Comparison of ENCODE assay signal across 20 cellular contexts in genomic region chr4:147587061-147587460, GRCh38. TPM values are rescaled to one million over a fixed set of nuclear protein-coding genes. Genes with fewer than 3 reads are reported as not detected.
DNase-seq lines count a peak whose midpoint lies in the region; ATAC-seq, FAIRE-seq and TF ChIP-seq lines count a peak whose summit lies in the region.
"Had no signal": no experiment of that assay in that cellular context is flagged by ENCODE, and none has a peak within 500 bp of the region (broad histone marks: within the 10 kb centered on the region; RNA-seq: fewer than 3 reads in every experiment).

No MANE protein-coding gene starts in this region.

- no peak overlapping the region for H3K4me3 ChIP-seq in astrocyte (ENCODE audit: insufficient read depth, low read depth, low read length)
- H3K4me3 ChIP-seq in hepatocyte: no peak overlapping the region
- H3K4me3 ChIP-seq: BLaER1 treated with 17β-estradiol and CSF1 and Interleukin-3, amounts not matched to agents 10 nM and 100 nM; MG63 had no signal

- no peaks in the 10 kb centered on the region for H3K36me3 Mint-ChIP-seq in astrocyte (ENCODE audit: low read depth, unreplicated experiment)
- H3K36me3 Mint-ChIP-seq in osteocyte (ENCODE audit: unreplicated experiment): peaks cover 11% of the 10 kb centered on the region

- no peak for TF ChIP-seq CTCF in astrocyte (IDR thresholded peaks at IDR 0.05; ENCODE audit: insufficient read depth, low read depth, low read length)
- TF ChIP-seq CTCF in hepatocyte (IDR thresholded peaks at IDR 0.05; ENCODE audit: poor library complexity): no peak
- no peak for TF ChIP-seq CTCF in osteocyte (IDR thresholded peaks at IDR 0.05)

- H3K4me3 Mint-ChIP-seq in astrocyte (ENCODE audit: unreplicated experiment): no peak overlapping the region
- no peak overlapping the region for H3K4me3 Mint-ChIP-seq in osteocyte (ENCODE audit: unreplicated experiment)

- H3K4me2 ChIP-seq in astrocyte (ENCODE audit: low read length) (no peak overlapping the region), hepatocyte (no peak overlapping the region)
- H3K4me2 ChIP-seq: BLaER1 treated with 17β-estradiol and CSF1 and Interleukin-3, amounts not matched to agents 10 nM and 100 nM had no signal

- no peak overlapping the region for H3K9ac ChIP-seq in astrocyte (ENCODE audit: low read length)
- H3K9ac ChIP-seq: BLaER1 treated with 17β-estradiol and CSF1 and Interleukin-3, amounts not matched to agents 10 nM and 100 nM had no signal

- H3K9me3 Mint-ChIP-seq in astrocyte (ENCODE audit: unreplicated experiment) (peaks cover 10% of the 10 kb centered on the region), osteocyte (ENCODE audit: unreplicated experiment) (peaks cover 11% of the 10 kb centered on the region)

- H3K4me1 ChIP-seq in astrocyte (ENCODE audit: insufficient read depth, low read length) (peaks cover 3% of the 10 kb centered on the region), hepatocyte (ENCODE audit: insufficient read depth) (no peaks in the 10 kb centered on the region)

- H3K27ac Mint-ChIP-seq in astrocyte (ENCODE audit: unreplicated experiment): no peak overlapping the region
- peak overlapping the region; percentile 7 for H3K27ac Mint-ChIP-seq in osteocyte (ENCODE audit: unreplicated experiment)

- no peak overlapping the region for H2AFZ ChIP-seq in astrocyte (ENCODE audit: low read depth, low read length)
- H2AFZ ChIP-seq in hepatocyte: no peak overlapping the region

- H3K27me3 ChIP-seq in astrocyte (ENCODE audit: insufficient read depth, low read length) (no peaks in the 10 kb centered on the region), hepatocyte (no peaks in the 10 kb centered on the region)
- H3K27me3 ChIP-seq: BLaER1 treated with 17β-estradiol and CSF1 and Interleukin-3, amounts not matched to agents 10 nM and 100 nM; MG63 had no signal

- FAIRE-seq in astrocyte (lab: Jason Lieb, UNC) (peak; percentile 47), RCC 7860 (lab: Jason Lieb, UNC) (no peak)

- H3K27me3 Mint-ChIP-seq in astrocyte (ENCODE audit: low read depth, unreplicated experiment): no peaks in the 10 kb centered on the region
- no peaks in the 10 kb centered on the region for H3K27me3 Mint-ChIP-seq in osteocyte (ENCODE audit: unreplicated experiment)

- H3K9me2 ChIP-seq in hepatocyte (replicated peaks; ENCODE audit: insufficient read depth): no peaks in the 10 kb centered on the region

- H3K27ac ChIP-seq in astrocyte (ENCODE audit: low read depth, low read length): no peak overlapping the region
- H3K27ac ChIP-seq in hepatocyte: peak overlapping the region; percentile 72
- H3K27ac ChIP-seq: 22Rv1; BLaER1 treated with 17β-estradiol and CSF1 and Interleukin-3, amounts not matched to agents 10 nM and 100 nM had no signal

- H4K20me1 ChIP-seq in astrocyte (ENCODE audit: insufficient read depth, low read length) (no peaks in the 10 kb centered on the region), hepatocyte (ENCODE audit: insufficient read depth, poor library complexity, severe bottlenecking) (no peaks in the 10 kb centered on the region)
- H4K20me1 ChIP-seq: BLaER1 treated with 17β-estradiol and CSF1 and Interleukin-3, amounts not matched to agents 10 nM and 100 nM had no signal

- no peaks in the 10 kb centered on the region for H3K36me3 ChIP-seq in astrocyte (ENCODE audit: insufficient read depth, low read length)
- H3K36me3 ChIP-seq in hepatocyte (replicated peaks; ENCODE audit: insufficient read depth, low read depth): no peaks in the 10 kb centered on the region
- H3K36me3 ChIP-seq: BLaER1 treated with 17β-estradiol and CSF1 and Interleukin-3, amounts not matched to agents 10 nM and 100 nM; MG63 had no signal

- no peaks in the 10 kb centered on the region for H3K9me3 ChIP-seq in astrocyte (ENCODE audit: insufficient read depth, low read depth, low read length)
- H3K9me3 ChIP-seq in hepatocyte (ENCODE audit: low read depth): no peaks in the 10 kb centered on the region
- H3K9me3 ChIP-seq: MG63 had no signal

- no peak for ATAC-seq in GM21723 (IDR thresholded peaks at IDR 0.05; ENCODE audit: unreplicated experiment)

- H3K79me2 ChIP-seq in astrocyte (ENCODE audit: insufficient read depth, low read length) (no peaks in the 10 kb centered on the region), hepatocyte (no peaks in the 10 kb centered on the region)

- 58% methylated on average over 3 of the region's 3 CpGs for WGBS in hepatocyte (ENCODE audit: low lambda C conversion rate, missing lambda C conversion rate)

- DNase-seq in Ammon's horn (ENCODE audit: low spot score) (peak; percentile 45), astrocyte (ENCODE audit: low read depth) (no peak), hepatocyte (ENCODE audit: low spot score) (no peak), osteocyte (ENCODE audit: extremely low spot score, unreplicated experiment) (no peak), T1000 (lab: John Stamatoyannopoulos, UW) (no peak), iPS-NIHi7 (ENCODE audit: extremely low spot score) (no peak), RCC 7860 (ENCODE audit: low spot score) (no peak)
- DNase-seq: DMS 273 treated with DMSO at 0.1 percent for 48 hours; HCEC 1CT; KG1; MG63; NCI-H1092 treated with DMSO at 0.1 percent for 48 hours; NCI-H1694; NCI-H2107; NCI-H226; NCI-H526 treated with DMSO at 0.1 percent for 48 hours; NK-92 treated with Interleukin-12 subunit alpha and Interleukin-12 subunit beta, amount 100 ng/mL, for 24 hours had no signal

- H3K4me1 Mint-ChIP-seq in astrocyte (ENCODE audit: low read depth, unreplicated experiment) (peaks cover 11% of the 10 kb centered on the region), osteocyte (ENCODE audit: unreplicated experiment) (peaks cover 57% of the 10 kb centered on the region)

RNA-seq across cellular contexts. Expression of gene TMEM184C, which starts 30.1 kb away (rescaled TPM):
- total RNA-seq in astrocyte (40.8 and 42.3 TPM in 2 replicates), hepatocyte (43.0 and 49.5 TPM in 2 replicates), osteocyte (39.7 and 45.5 TPM in 2 replicates)
- 34.5 and 43.9 TPM in 2 replicates for polyA plus RNA-seq in hepatocyte
